ENCODE assay signal across 8 cellular contexts in genomic region chr14:103384450-103385152, GRCh38. TPM values are rescaled to one million over a fixed set of nuclear protein-coding genes. Genes with fewer than 3 reads are reported as not detected.
DNase-seq lines count a peak whose midpoint lies in the region; ATAC-seq and TF ChIP-seq lines count a peak whose summit lies in the region.

No MANE protein-coding gene starts in this region.

- peaks cover 27% of the 10 kb centered on the region for H3K4me1 ChIP-seq in Karpas-422 (ENCODE audit: low read length)

- peaks cover 39% of the 10 kb centered on the region for H3K4me1 Mint-ChIP-seq in activated naive CD4-positive, alpha-beta T cell treated with anti-CD3 and anti-CD28 coated beads, Interleukin-2, amount 10 ng/mL, durations not matched to agents 7 days and 5 days
- peaks cover 46 to 49% of the 10 kb centered on the region in 2 donors for H3K4me1 Mint-ChIP-seq in natural killer cell treated with Interleukin-12 subunit alpha and Interleukin-12 subunit beta and Interleukin-15 and Interleukin-18, amount 100 ng/mL, for 72 hours (ENCODE audit: low read depth in 2 of 2)

- peak overlapping the region; percentile 90 for H3K4me3 ChIP-seq in Karpas-422 (ENCODE audit: low read length)
- H3K4me3 ChIP-seq in dorsolateral prefrontal cortex = peak overlapping the region; percentile 71 to 99 (median 91)

- peaks cover 43% of the 10 kb centered on the region for H3K79me2 ChIP-seq in Karpas-422 (ENCODE audit: low read length)

- peak overlapping the region; percentile 74 for H3K4me2 ChIP-seq in Karpas-422 (ENCODE audit: low read depth, low read length, poor library complexity, severe bottlenecking)

- H2AFZ ChIP-seq in Karpas-422 (ENCODE audit: low read length) = peak overlapping the region; percentile 99

- H3K36me3 Mint-ChIP-seq in activated naive CD4-positive, alpha-beta T cell treated with anti-CD3 and anti-CD28 coated beads, Interleukin-2, amount 10 ng/mL, durations not matched to agents 7 days and 5 days = peaks cover 18% of the 10 kb centered on the region
- H3K36me3 Mint-ChIP-seq in natural killer cell treated with Interleukin-12 subunit alpha and Interleukin-12 subunit beta and Interleukin-15 and Interleukin-18, amount 100 ng/mL, for 72 hours = peaks cover 5% of the 10 kb centered on the region

- peak overlapping the region; percentile 93 for H3K4me3 Mint-ChIP-seq in activated naive CD4-positive, alpha-beta T cell treated with anti-CD3 and anti-CD28 coated beads, Interleukin-2, amount 10 ng/mL, durations not matched to agents 7 days and 5 days
- peak overlapping the region; percentile 96 for H3K4me3 Mint-ChIP-seq in natural killer cell treated with Interleukin-12 subunit alpha and Interleukin-12 subunit beta and Interleukin-15 and Interleukin-18, amount 100 ng/mL, for 72 hours

- H3K9me2 ChIP-seq in Karpas-422 (replicated peaks; ENCODE audit: insufficient read depth, low read length) = no peaks in the 10 kb centered on the region

- no peak for TF ChIP-seq CTCF in dorsolateral prefrontal cortex (IDR thresholded peaks at IDR 0.05 in 54 of 56, conservative IDR thresholded peaks at IDR 0.05 in 2 of 56; ENCODE audit: low read depth in 1 of 56, partially characterized antibody in 56 of 56)

- H3K27me3 ChIP-seq in Karpas-422 (ENCODE audit: low read length) (no peaks in the 10 kb centered on the region), dorsolateral prefrontal cortex (no peaks in the 10 kb centered on the region)

- CTCF ChIA-PET in activated naive CD4-positive, alpha-beta T cell treated with anti-CD3 and anti-CD28 coated beads, Interleukin-2, amount 10 ng/mL, durations not matched to agents 7 days and 5 days (lab: Charles Lee) = interaction anchor here (1.0 to 1.3 kb wide), 2 partner anchors 8 to 15 kb away, joined by 3 to 4 read pairs; no protein-coding TSS in a partner anchor

- no peaks in the 10 kb centered on the region for H3K9me3 ChIP-seq in Karpas-422 (ENCODE audit: low read length)

- H3K27ac ChIP-seq in Karpas-422 (ENCODE audit: low read length) = no peak overlapping the region
- peak overlapping the region; percentile 63 to 100 (median 99) for H3K27ac ChIP-seq in dorsolateral prefrontal cortex

- H3K27me3 Mint-ChIP-seq in activated naive CD4-positive, alpha-beta T cell treated with anti-CD3 and anti-CD28 coated beads, Interleukin-2, amount 10 ng/mL, durations not matched to agents 7 days and 5 days = peaks cover 27% of the 10 kb centered on the region
- no peaks in the 10 kb centered on the region for H3K27me3 Mint-ChIP-seq in natural killer cell treated with Interleukin-12 subunit alpha and Interleukin-12 subunit beta and Interleukin-15 and Interleukin-18, amount 100 ng/mL, for 72 hours

- ATAC-seq in natural killer cell treated with Interleukin-12 subunit alpha and Interleukin-12 subunit beta and Interleukin-15 and Interleukin-18, amount 100 ng/mL, for 72 hours = no peak

- intact Hi-C loops in dorsolateral prefrontal cortex (cut with DNase I) = loop anchor here (1.0 to 5.0 kb wide), 2 partner anchors 50 to 327 kb away; partner anchors contain the start of genes EIF5 (in 2 of the 2) and CDC42BPB (in 1 of the 2)

- no peak for DNase-seq in activated naive CD4-positive, alpha-beta T cell treated with anti-CD3 and anti-CD28 coated beads, Interleukin-2, amount 10 ng/mL, durations not matched to agents 7 days and 5 days
- DNase-seq in activated naive CD4-positive, alpha-beta T cell treated with Interleukin-2 at 50 U/mL for 16 hours = no peak
- DNase-seq in Karpas-422 (no peak), dorsolateral prefrontal cortex (peak in 2 of 10 donors; percentile 33 to 56), NCI-H446 treated with DMSO at 0.1 percent for 48 hours (lab: John Stamatoyannopoulos, UW) (no peak), cerebellar cortex (ENCODE audit: low spot score) (no peak)
- DNase-seq in natural killer cell treated with Interleukin-12 subunit alpha and Interleukin-12 subunit beta and Interleukin-15 and Interleukin-18, amount 100 ng/mL, for 72 hours (ENCODE audit: low spot score) = no peak
- DNase-seq in effector CD4-positive, alpha-beta T cell = no peak

- H3K27ac Mint-ChIP-seq in activated naive CD4-positive, alpha-beta T cell treated with anti-CD3 and anti-CD28 coated beads, Interleukin-2, amount 10 ng/mL, durations not matched to agents 7 days and 5 days = peak overlapping the region; percentile 95
- H3K27ac Mint-ChIP-seq in natural killer cell treated with Interleukin-12 subunit alpha and Interleukin-12 subunit beta and Interleukin-15 and Interleukin-18, amount 100 ng/mL, for 72 hours = peak overlapping the region; percentile 85 to 95

- H3K9me3 Mint-ChIP-seq in activated naive CD4-positive, alpha-beta T cell treated with anti-CD3 and anti-CD28 coated beads, Interleukin-2, amount 10 ng/mL, durations not matched to agents 7 days and 5 days = no peaks in the 10 kb centered on the region
- H3K9me3 Mint-ChIP-seq in natural killer cell treated with Interleukin-12 subunit alpha and Interleukin-12 subunit beta and Interleukin-15 and Interleukin-18, amount 100 ng/mL, for 72 hours = no peaks in the 10 kb centered on the region

- H4K20me1 ChIP-seq in Karpas-422 (ENCODE audit: insufficient read depth, low read depth, low read length) = peaks cover 33% of the 10 kb centered on the region

- H3K9ac ChIP-seq in Karpas-422 (ENCODE audit: low read length) = peak overlapping the region; percentile 97

- peaks cover 7% of the 10 kb centered on the region; the same call in 1 of the 2 replicates for H3K36me3 ChIP-seq in Karpas-422 (ENCODE audit: insufficient read depth, low read length)

RNA-seq across cellular contexts. Expression of gene MARK3, which starts 0.6 kb away (rescaled TPM):
- 94.5 and 113 TPM in 2 replicates for total RNA-seq in Karpas-422 (2014; rRNA removed; shearing (Covaris generic); ENCODE audit: low replicate concordance)
- total RNA-seq in dorsolateral prefrontal cortex = 100 to 1,000 TPM; 106 to 189 (median 135) TPM
- total RNA-seq in natural killer cell treated with Interleukin-12 subunit alpha and Interleukin-12 subunit beta and Interleukin-15 and Interleukin-18, amount 100 ng/mL, for 72 hours = 100 to 1,000 TPM; 101 to 165 TPM

RNA-seq across cellular contexts. Expression of gene EIF5, which starts 50.6 kb away (rescaled TPM):
- 133 and 180 TPM in 2 replicates for total RNA-seq in Karpas-422 (2014; rRNA removed; shearing (Covaris generic); ENCODE audit: low replicate concordance)
- 100 to 1,000 TPM; 176 to 436 (median 299) TPM for total RNA-seq in dorsolateral prefrontal cortex
- total RNA-seq in natural killer cell treated with Interleukin-12 subunit alpha and Interleukin-12 subunit beta and Interleukin-15 and Interleukin-18, amount 100 ng/mL, for 72 hours = 100 to 1,000 TPM; 246 to 316 TPM
